17 cellular contexts compared by ENCODE assay signal in the genomic region with DNA sequence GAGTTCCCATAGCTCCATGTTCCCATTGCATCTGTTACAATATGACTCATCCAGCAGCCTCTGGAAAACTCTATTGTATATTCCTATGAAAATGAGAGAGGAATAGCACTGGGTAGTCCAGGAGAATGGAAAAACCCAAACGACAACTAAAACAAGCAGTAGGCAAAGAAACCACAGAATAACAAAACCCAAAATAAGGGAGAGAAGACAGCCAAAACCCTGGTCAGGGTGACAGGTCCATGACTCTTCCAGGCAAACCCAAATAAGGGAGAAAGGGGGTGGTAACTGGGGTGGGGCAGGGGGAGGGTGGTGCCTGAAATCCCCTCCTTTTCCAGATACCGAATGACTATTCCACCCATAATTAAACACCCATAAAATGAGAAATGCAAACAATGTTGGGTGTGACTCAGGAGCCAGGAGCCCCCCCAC. TPM values are rescaled to one million over a fixed set of nuclear protein-coding genes. Genes with fewer than 3 reads are reported as not detected.
DNase-seq lines count a peak whose midpoint lies in the region; ATAC-seq, FAIRE-seq and TF ChIP-seq lines count a peak whose summit lies in the region.
"Had no signal": no experiment of that assay in that cellular context is flagged by ENCODE, and none has a peak within 500 bp of the region (broad histone marks: within the 10 kb centered on the region; RNA-seq: fewer than 3 reads in every experiment).

No MANE protein-coding gene starts in this region.

- H3K4me3 Mint-ChIP-seq in CD4-positive, CD25-positive, alpha-beta regulatory T cell, result peak overlapping the region in 3 of 4 donors; percentile 24 to 58 (median 51)
- H3K4me3 Mint-ChIP-seq: activated T-cell treated with anti-CD3 and anti-CD28 coated beads, Interleukin-2, amount 50 U/mL, for 4 hours had no signal

- H3K36me3 Mint-ChIP-seq in CD4-positive, CD25-positive, alpha-beta regulatory T cell, result peaks cover 40% of the 10 kb centered on the region

- no peak for TF ChIP-seq CTCF in bronchial epithelial cell (IDR thresholded peaks at IDR 0.05; ENCODE audit: insufficient read depth, low read length, severe bottlenecking)
- TF ChIP-seq CTCF in coronary artery (IDR thresholded peaks at IDR 0.05), result no peak

- ATAC-seq in CD4-positive, CD25-positive, alpha-beta regulatory T cell (ENCODE audit: low read depth in 2 of 2), result no peak
- no peak for ATAC-seq in HG03378 (IDR thresholded peaks at IDR 0.05; ENCODE audit: unreplicated experiment)
- ATAC-seq: activated T-cell treated with anti-CD3 and anti-CD28 coated beads, Interleukin-2, amount 50 U/mL, for 4 hours had no signal

- peaks cover 45 to 60% of the 10 kb centered on the region in 2 experiments for H3K9me3 ChIP-seq in CD4-positive, CD25-positive, alpha-beta regulatory T cell (ENCODE audit: control insufficient read depth in 2 of 2, low read length in 2 of 2)
- H3K9me3 ChIP-seq in SJCRH30 (replicated peaks), result peaks cover 16% of the 10 kb centered on the region

- H3K4me3 ChIP-seq in CD4-positive, CD25-positive, alpha-beta regulatory T cell (ENCODE audit: low read depth, low read length), result no peak overlapping the region
- H3K4me3 ChIP-seq in bronchial epithelial cell (ENCODE audit: low read depth, low read length), result no peak overlapping the region
- H3K4me3 ChIP-seq in coronary artery, result no peak overlapping the region
- no peak overlapping the region for H3K4me3 ChIP-seq in SJCRH30
- H3K4me3 ChIP-seq: adrenal gland, HAP-1, lung had no signal

- FAIRE-seq in bronchial epithelial cell (lab: Jason Lieb, UNC), result no peak

- H3K27ac ChIP-seq in CD4-positive, CD25-positive, alpha-beta regulatory T cell (ENCODE audit: insufficient read depth, low read length, poor library complexity, severe bottlenecking), result no peak overlapping the region
- H3K27ac ChIP-seq in coronary artery (no peak overlapping the region), SJCRH30 (no peak overlapping the region)
- H3K27ac ChIP-seq: adrenal gland, HL-60 had no signal

- DNase-seq in CD4-positive, CD25-positive, alpha-beta regulatory T cell, result no peak
- peak; percentile 91 for DNase-seq in M059J (ENCODE audit: low read depth)
- DNase-seq in bronchial epithelial cell (ENCODE audit: low read depth), result peak; percentile 10
- peak; percentile 68 for DNase-seq in myocyte (ENCODE audit: low read depth)
- DNase-seq in coronary artery (ENCODE audit: low spot score), result no peak
- DNase-seq in SJCRH30, result no peak
- DNase-seq in RPMI8226, result no peak
- DNase-seq: activated T-cell treated with anti-CD3 and anti-CD28 coated beads, Interleukin-2, amount 50 U/mL, for 4 hours; adrenal gland; BE2C; NCI-H2081; SIG-M5; stimulated activated naive CD4-positive, alpha-beta T cell treated with Interleukin-2 at 50 U/mL for 16 hours had no signal

- no peak overlapping the region for H3K27ac Mint-ChIP-seq in CD4-positive, CD25-positive, alpha-beta regulatory T cell

- H3K27me3 ChIP-seq in CD4-positive, CD25-positive, alpha-beta regulatory T cell (ENCODE audit: control insufficient read depth, insufficient read depth, low read length), result no peaks in the 10 kb centered on the region
- H3K27me3 ChIP-seq in bronchial epithelial cell (ENCODE audit: control insufficient read depth, insufficient read depth, low read length), result no peaks in the 10 kb centered on the region
- no peaks in the 10 kb centered on the region for H3K27me3 ChIP-seq in SJCRH30
- H3K27me3 ChIP-seq: adrenal gland, BE2C had no signal

- H3K27me3 Mint-ChIP-seq in CD4-positive, CD25-positive, alpha-beta regulatory T cell, result no peaks in the 10 kb centered on the region

- H3K4me1 Mint-ChIP-seq in CD4-positive, CD25-positive, alpha-beta regulatory T cell, result peaks cover 8 to 37% (median 11%) of the 10 kb centered on the region in 4 donors

- H3K4me1 ChIP-seq in CD4-positive, CD25-positive, alpha-beta regulatory T cell (ENCODE audit: control insufficient read depth, insufficient read depth, low read length, poor library complexity, severe bottlenecking), result peaks cover 17% of the 10 kb centered on the region
- no peaks in the 10 kb centered on the region for H3K4me1 ChIP-seq in SJCRH30
- H3K4me1 ChIP-seq: BE2C had no signal

- H3K9me3 Mint-ChIP-seq in CD4-positive, CD25-positive, alpha-beta regulatory T cell, result peaks cover 0 to 37% (median 15%) of the 10 kb centered on the region in 7 donors

- peaks cover 28% of the 10 kb centered on the region for H3K36me3 ChIP-seq in CD4-positive, CD25-positive, alpha-beta regulatory T cell (ENCODE audit: control insufficient read depth, insufficient read depth, low read length)
- peaks cover 1% of the 10 kb centered on the region for H3K36me3 ChIP-seq in bronchial epithelial cell (ENCODE audit: control insufficient read depth, insufficient read depth, low read length)
- H3K36me3 ChIP-seq in SJCRH30, result peaks cover 33% of the 10 kb centered on the region
- H3K36me3 ChIP-seq: adrenal gland had no signal

RNA-seq across cellular contexts. Expression of a gene that starts 4.0 kb away (rescaled TPM):
- total RNA-seq in CD4-positive, CD25-positive, alpha-beta regulatory T cell, result 6.7 TPM
- polyA plus RNA-seq in CD4-positive, CD25-positive, alpha-beta regulatory T cell, result under 1 TPM; 0.33 to 0.87 (median 0.61) TPM
- 3.7 and 7.1 TPM in 2 replicates for total RNA-seq in M059J (2014; rRNA removed; shearing (Covaris generic))
- 2.3 and 2.4 TPM in 2 replicates for total RNA-seq in bronchial epithelial cell
- total RNA-seq in myocyte, result 7.6 and 8.0 TPM in 2 replicates
- 3.4 TPM for polyA plus RNA-seq in myocyte (2012)
- 12.7 and 13.4 TPM in 2 replicates for total RNA-seq in SJCRH30 (2014; rRNA removed; shearing (Covaris generic))

RNA-seq across cellular contexts. Expression of a gene that starts 30.4 kb away (rescaled TPM):
- total RNA-seq in CD4-positive, CD25-positive, alpha-beta regulatory T cell, result 117 TPM
- polyA plus RNA-seq in CD4-positive, CD25-positive, alpha-beta regulatory T cell, result 10 to 100 TPM; 65.9 to 85.8 (median 77.4) TPM
- 90.1 and 122 TPM in 2 replicates for total RNA-seq in M059J (2014; rRNA removed; shearing (Covaris generic))
- 50.7 and 59.2 TPM in 2 replicates for total RNA-seq in bronchial epithelial cell
- 33.9 and 54.9 TPM in 2 replicates for total RNA-seq in myocyte
- polyA plus RNA-seq in myocyte (2012), result 49.3 TPM
- 45.0 and 47.4 TPM in 2 replicates for total RNA-seq in SJCRH30 (2014; rRNA removed; shearing (Covaris generic))

RNA-seq across cellular contexts. Expression of a gene that starts 46.1 kb away (rescaled TPM):
- 11.6 TPM for total RNA-seq in CD4-positive, CD25-positive, alpha-beta regulatory T cell
- 10 to 100 TPM; 16.2 to 20.8 (median 19.2) TPM for polyA plus RNA-seq in CD4-positive, CD25-positive, alpha-beta regulatory T cell
- 47.3 and 65.4 TPM in 2 replicates for total RNA-seq in M059J (2014; rRNA removed; shearing (Covaris generic))
- 55.8 and 65.8 TPM in 2 replicates for total RNA-seq in bronchial epithelial cell
- total RNA-seq in myocyte, result 30.2 and 39.2 TPM in 2 replicates
- polyA plus RNA-seq in myocyte (2012), result 28.3 TPM
- total RNA-seq in SJCRH30 (2014; rRNA removed; shearing (Covaris generic)), result 40.5 and 46.1 TPM in 2 replicates

RNA-seq across cellular contexts. Expression of a gene that starts 52.0 kb away (rescaled TPM):
- total RNA-seq in CD4-positive, CD25-positive, alpha-beta regulatory T cell, result 2.1 TPM
- polyA plus RNA-seq in CD4-positive, CD25-positive, alpha-beta regulatory T cell, result 1 to 10 TPM in 2 of 4 donors, under 1 TPM in 2; 0.31 to 2.6 (median 1.3) TPM
- total RNA-seq in M059J (2014; rRNA removed; shearing (Covaris generic)), result 2.2 and 3.6 TPM in 2 replicates
- total RNA-seq in bronchial epithelial cell, result 1.8 and 2.2 TPM in 2 replicates
- 2.8 and 3.5 TPM in 2 replicates for total RNA-seq in myocyte
- 2.9 TPM for polyA plus RNA-seq in myocyte (2012)
- total RNA-seq in SJCRH30 (2014; rRNA removed; shearing (Covaris generic)), result 4.7 and 5.0 TPM in 2 replicates

Comparison
In these comparisons a context has a peak if more than half of its experiments do, and no peak if none do; other contexts are left out.
1. DNase-seq: peak in M059J (single experiment), bronchial epithelial cell (single experiment) and myocyte (single experiment); none in CD4-positive, CD25-positive, alpha-beta regulatory T cell (0 of 3), coronary artery (single experiment), SJCRH30 (0 of 2) and RPMI8226 (single experiment).